9 cellular contexts compared by ENCODE assay signal in the genomic region with DNA sequence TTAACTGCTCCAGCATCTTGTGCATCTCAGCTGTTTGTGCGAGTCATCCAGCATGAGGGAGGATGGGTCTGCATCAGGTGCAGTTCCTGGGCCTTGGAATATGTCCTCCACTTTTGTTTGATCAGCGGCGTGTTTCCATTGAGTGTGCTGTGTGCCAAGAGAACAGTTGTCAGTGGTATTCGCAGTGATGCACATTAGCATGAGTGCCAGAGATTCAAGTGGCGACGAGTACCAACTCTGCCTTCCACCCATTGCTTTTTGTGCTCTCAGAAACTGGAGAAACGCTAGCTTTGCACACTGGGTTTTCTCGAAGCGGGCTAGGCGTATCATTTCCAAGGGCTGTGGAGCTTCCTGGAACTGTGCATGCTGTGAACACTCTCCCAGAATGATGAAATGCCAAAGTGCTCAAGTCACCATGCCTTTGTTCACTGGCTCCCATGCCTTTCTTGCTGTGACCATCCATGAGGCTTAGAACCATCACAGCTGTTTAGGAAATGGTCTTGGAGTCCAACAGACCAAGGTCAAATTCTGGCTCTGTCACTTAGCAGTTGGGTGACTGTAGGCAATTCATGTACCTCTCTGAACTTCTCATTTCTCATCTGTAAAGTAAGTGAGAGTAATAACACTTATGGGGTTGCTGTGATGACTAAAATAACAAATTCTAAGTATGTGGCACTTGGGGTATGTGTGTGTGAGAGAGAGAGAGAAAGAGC. TPM values are rescaled to one million over a fixed set of nuclear protein-coding genes. Genes with fewer than 3 reads are reported as not detected.
DNase-seq lines count a peak whose midpoint lies in the region; ATAC-seq and TF ChIP-seq lines count a peak whose summit lies in the region.
"Had no signal": no experiment of that assay in that cellular context is flagged by ENCODE, and none has a peak within 500 bp of the region (broad histone marks: within the 10 kb centered on the region; RNA-seq: fewer than 3 reads in every experiment).

No MANE protein-coding gene starts in this region.

- CTCF ChIA-PET in WTC11 (lab: Charles Lee), result interaction anchor here (1.4 kb wide), 1 partner anchor 19 kb away, joined by 4 read pairs; no protein-coding TSS in a partner anchor
- CTCF ChIA-PET in CD8-positive, alpha-beta T cell (lab: Charles Lee), result interaction anchor here (2.0 to 2.9 kb wide), 2 partner anchors 19 to 20 kb away, joined by 5 to 11 read pairs; no protein-coding TSS in a partner anchor

- H3K4me3 Mint-ChIP-seq in WTC11 (no peak overlapping the region), natural killer cell (no peak overlapping the region)
- no peak overlapping the region for H3K4me3 Mint-ChIP-seq in CD8-positive, alpha-beta T cell

- H3K36me3 Mint-ChIP-seq in WTC11 (no peaks in the 10 kb centered on the region), natural killer cell (no peaks in the 10 kb centered on the region)
- peaks cover 6% of the 10 kb centered on the region for H3K36me3 Mint-ChIP-seq in CD8-positive, alpha-beta T cell

- H3K9me3 ChIP-seq in CD8-positive, alpha-beta T cell (ENCODE audit: low read length), result no peaks in the 10 kb centered on the region

- H3K9me3 Mint-ChIP-seq in WTC11 (no peaks in the 10 kb centered on the region), natural killer cell (no peaks in the 10 kb centered on the region)
- H3K9me3 Mint-ChIP-seq in CD8-positive, alpha-beta T cell, result no peaks in the 10 kb centered on the region

- H3K4me1 ChIP-seq in CD8-positive, alpha-beta T cell (ENCODE audit: insufficient read depth, low read length), result no peaks in the 10 kb centered on the region

- no peak overlapping the region for H3K4me3 ChIP-seq in CD8-positive, alpha-beta T cell (ENCODE audit: low read depth, low read length)

- H3K27me3 Mint-ChIP-seq in WTC11 (ENCODE audit: low read depth) (no peaks in the 10 kb centered on the region), natural killer cell (ENCODE audit: low read depth in 2 of 2) (no peaks in the 10 kb centered on the region)
- H3K27me3 Mint-ChIP-seq in CD8-positive, alpha-beta T cell (ENCODE audit: low read depth), result no peaks in the 10 kb centered on the region

- no peak for DNase-seq in WTC11 (ENCODE audit: low spot score)
- no peak for DNase-seq in natural killer cell
- DNase-seq in left lobe of liver (ENCODE audit: low spot score), result no peak
- DNase-seq in activated naive CD4-positive, alpha-beta T cell treated with Interleukin-2 at 50 U/mL for 16 hours, result no peak
- DNase-seq in SIG-M5 treated with dmso at 0.1 percent for 504 hours (lab: John Stamatoyannopoulos, UW; ENCODE audit: unreplicated experiment), result no peak
- DNase-seq in CD8-positive, alpha-beta T cell, result no peak
- DNase-seq: activated CD8-positive, alpha-beta memory T cell treated with anti-CD3 and anti-CD28 coated beads for 24 hours had no signal

- TF ChIP-seq CTCF in WTC11 (IDR thresholded peaks at IDR 0.05) (no peak), natural killer cell (IDR thresholded peaks at IDR 0.05) (no peak)
- no peak for TF ChIP-seq CTCF in CD8-positive, alpha-beta T cell (IDR thresholded peaks at IDR 0.05)

- H3K36me3 ChIP-seq in CD8-positive, alpha-beta T cell (ENCODE audit: insufficient read depth, low read length), result no peaks in the 10 kb centered on the region

- H3K4me1 Mint-ChIP-seq in WTC11 (peaks cover 37% of the 10 kb centered on the region), natural killer cell (peaks cover 62 to 63% of the 10 kb centered on the region in 2 donors)
- peaks cover 42% of the 10 kb centered on the region for H3K4me1 Mint-ChIP-seq in CD8-positive, alpha-beta T cell (ENCODE audit: low read depth)

- H3K27ac Mint-ChIP-seq in WTC11, result 0 out of 2 replicates have a peak overlapping the region, but pooled peaks have one; percentile 46
- H3K27ac Mint-ChIP-seq in natural killer cell, result peak overlapping the region in 1 of 2 donors; percentile 16
- no peak overlapping the region for H3K27ac Mint-ChIP-seq in CD8-positive, alpha-beta T cell

- intact Hi-C loops in natural killer cell (cut with micrococcal nuclease), result no loop called here
- intact Hi-C loops in CD8-positive, alpha-beta T cell (cut with DNase I, micrococcal nuclease), result loop anchor here in 1 of 2 experiments (5.0 kb wide), 1 partner anchor 36 kb away; no protein-coding TSS in a partner anchor

- ATAC-seq in GM18502 (IDR thresholded peaks at IDR 0.05; ENCODE audit: poor library complexity, unreplicated experiment) (peak; percentile 66), HG02623 (IDR thresholded peaks at IDR 0.05; ENCODE audit: unreplicated experiment) (peak; percentile 47), WTC11 (no peak), natural killer cell (peak in 2 of 3 donors; percentile 40 to 56), left lobe of liver (no peak)
- no peak for ATAC-seq in CD8-positive, alpha-beta T cell

- H3K27ac ChIP-seq in CD8-positive, alpha-beta T cell (ENCODE audit: low read depth, low read length), result no peak overlapping the region

- POLR2A ChIA-PET in WTC11 (lab: Charles Lee), result interaction anchor here (0.6 kb wide), 1 partner anchor 64 kb away, joined by 3 read pairs; no protein-coding TSS in a partner anchor
- POLR2A ChIA-PET in CD8-positive, alpha-beta T cell (lab: Charles Lee), result no interaction called here

- H3K27me3 ChIP-seq in CD8-positive, alpha-beta T cell (ENCODE audit: insufficient read depth, low read length), result no peaks in the 10 kb centered on the region

TF ChIP-seq in WTC11, 78 proteins besides CTCF, POLR2A, EP300 and RAD21:
- TF ChIP-seq ZNF263 (CRISPR knock-in tag; IDR thresholded peaks at IDR 0.05; ENCODE audit: low read depth), result no peak
- TF ChIP-seq TEAD4 (CRISPR knock-in tag; IDR thresholded peaks at IDR 0.05), result no peak
- TF ChIP-seq, protein P1, sequence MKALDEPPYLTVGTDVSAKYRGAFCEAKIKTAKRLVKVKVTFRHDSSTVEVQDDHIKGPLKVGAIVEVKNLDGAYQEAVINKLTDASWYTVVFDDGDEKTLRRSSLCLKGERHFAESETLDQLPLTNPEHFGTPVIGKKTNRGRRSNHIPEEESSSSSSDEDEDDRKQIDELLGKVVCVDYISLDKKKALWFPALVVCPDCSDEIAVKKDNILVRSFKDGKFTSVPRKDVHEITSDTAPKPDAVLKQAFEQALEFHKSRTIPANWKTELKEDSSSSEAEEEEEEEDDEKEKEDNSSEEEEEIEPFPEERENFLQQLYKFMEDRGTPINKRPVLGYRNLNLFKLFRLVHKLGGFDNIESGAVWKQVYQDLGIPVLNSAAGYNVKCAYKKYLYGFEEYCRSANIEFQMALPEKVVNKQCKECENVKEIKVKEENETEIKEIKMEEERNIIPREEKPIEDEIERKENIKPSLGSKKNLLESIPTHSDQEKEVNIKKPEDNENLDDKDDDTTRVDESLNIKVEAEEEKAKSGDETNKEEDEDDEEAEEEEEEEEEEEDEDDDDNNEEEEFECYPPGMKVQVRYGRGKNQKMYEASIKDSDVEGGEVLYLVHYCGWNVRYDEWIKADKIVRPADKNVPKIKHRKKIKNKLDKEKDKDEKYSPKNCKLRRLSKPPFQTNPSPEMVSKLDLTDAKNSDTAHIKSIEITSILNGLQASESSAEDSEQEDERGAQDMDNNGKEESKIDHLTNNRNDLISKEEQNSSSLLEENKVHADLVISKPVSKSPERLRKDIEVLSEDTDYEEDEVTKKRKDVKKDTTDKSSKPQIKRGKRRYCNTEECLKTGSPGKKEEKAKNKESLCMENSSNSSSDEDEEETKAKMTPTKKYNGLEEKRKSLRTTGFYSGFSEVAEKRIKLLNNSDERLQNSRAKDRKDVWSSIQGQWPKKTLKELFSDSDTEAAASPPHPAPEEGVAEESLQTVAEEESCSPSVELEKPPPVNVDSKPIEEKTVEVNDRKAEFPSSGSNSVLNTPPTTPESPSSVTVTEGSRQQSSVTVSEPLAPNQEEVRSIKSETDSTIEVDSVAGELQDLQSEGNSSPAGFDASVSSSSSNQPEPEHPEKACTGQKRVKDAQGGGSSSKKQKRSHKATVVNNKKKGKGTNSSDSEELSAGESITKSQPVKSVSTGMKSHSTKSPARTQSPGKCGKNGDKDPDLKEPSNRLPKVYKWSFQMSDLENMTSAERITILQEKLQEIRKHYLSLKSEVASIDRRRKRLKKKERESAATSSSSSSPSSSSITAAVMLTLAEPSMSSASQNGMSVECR (CRISPR knock-in tag; IDR thresholded peaks at IDR 0.05; ENCODE audit: borderline replicate concordance), result no peak

RNA-seq across cellular contexts. Expression of a gene that starts 18.4 kb away (rescaled TPM):
- 9.2 to 11.8 TPM (median 9.7 TPM) in 3 replicates for total RNA-seq in WTC11 (2021)
- 10 to 100 TPM; 23.7 to 32.2 (median 29.6) TPM for total RNA-seq in natural killer cell
- total RNA-seq in left lobe of liver, result 6.0 TPM
- total RNA-seq in CD8-positive, alpha-beta T cell, result 10 to 100 TPM; 10.8 to 13.7 TPM

Comparison
In these comparisons a context has a peak if more than half of its experiments do, and no peak if none do; other contexts are left out.
1. ATAC-seq: peak in GM18502 (single experiment), HG02623 (single experiment) and natural killer cell (2 of 3); none in WTC11 (single experiment), left lobe of liver (single experiment) and CD8-positive, alpha-beta T cell (single experiment).